In the genomic region with DNA sequence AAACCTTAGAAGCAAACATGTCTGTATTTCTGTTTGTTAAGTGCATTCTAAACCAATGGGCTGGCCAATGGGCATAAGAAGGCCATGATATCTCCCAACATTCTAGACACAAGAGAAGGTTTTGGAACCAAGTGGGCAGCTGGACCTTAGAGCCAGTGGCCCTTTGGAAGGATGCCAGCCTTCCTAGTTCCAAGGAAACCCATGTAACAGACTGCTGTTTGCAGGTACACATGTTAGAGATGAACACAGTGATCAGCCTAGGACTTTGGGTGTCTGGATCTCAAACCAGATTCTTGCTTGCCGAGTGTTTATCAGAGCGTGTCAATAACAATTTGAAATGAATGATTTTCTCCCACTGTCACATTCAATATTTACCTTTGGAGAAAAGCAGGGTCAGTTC, we compare ENCODE assay signal across 17 cellular contexts.
DNase-seq lines count a peak whose midpoint lies in the region; ATAC-seq and TF ChIP-seq lines count a peak whose summit lies in the region.
"Had no signal": no experiment of that assay in that cellular context is flagged by ENCODE, and none has a peak within 500 bp of the region (broad histone marks: within the 10 kb centered on the region; RNA-seq: fewer than 3 reads in every experiment).

No MANE protein-coding gene starts in this region.

- no peaks in the 10 kb centered on the region for H3K36me3 ChIP-seq in BLaER1 treated with 17β-estradiol and CSF1 and Interleukin-3, amounts not matched to agents 10 nM and 100 nM
- no peaks in the 10 kb centered on the region for H3K36me3 ChIP-seq in lower lobe of right lung
- H3K36me3 ChIP-seq in subcutaneous abdominal adipose tissue (ENCODE audit: control insufficient read depth in 5 of 5, insufficient read depth in 5 of 5, low read length in 5 of 5): no peaks in the 10 kb centered on the region

- peaks cover 14 to 36% (median 22%) of the 10 kb centered on the region in 10 experiments for H3K4me1 ChIP-seq in BLaER1 treated with 17β-estradiol and CSF1 and Interleukin-3, amounts not matched to agents 10 nM and 100 nM
- peaks cover 35% of the 10 kb centered on the region for H3K4me1 ChIP-seq in lower lobe of right lung
- H3K4me1 ChIP-seq in subcutaneous abdominal adipose tissue (ENCODE audit: control insufficient read depth in 5 of 5, insufficient read depth in 5 of 5, low read length in 5 of 5): peaks cover 0 to 18% (median 11%) of the 10 kb centered on the region in 5 donors

- TF ChIP-seq CTCF in lower lobe of right lung (IDR thresholded peaks at IDR 0.05): no peak

- DNase-seq in NCI-H69 (lab: John Stamatoyannopoulos, UW) (peak; percentile 1), lower lobe of right lung (no peak), COR-L47 (lab: John Stamatoyannopoulos, UW) (no peak), NOMO-1 treated with dmso at 0.1 percent for 144 hours (lab: John Stamatoyannopoulos, UW; ENCODE audit: unreplicated experiment) (no peak)
- DNase-seq: activated CD4-positive, alpha-beta T cell treated with anti-CD3 and anti-CD28 coated beads, Interleukin-2, amount 10 ng/mL, durations not matched to agents 24 days and 14 days; activated T-cell treated with anti-CD3 and anti-CD28 coated beads, Interleukin-2, amount 50 U/mL, for 1 hour; NCI-H446 treated with DMSO at 0.1 percent for 48 hours; NK-92 treated with Interleukin-12 subunit alpha and Interleukin-12 subunit beta, amount 100 ng/mL, for 24 hours; stimulated activated naive CD8-positive, alpha-beta T cell treated with anti-CD3 and anti-CD28 coated beads, Interleukin-15, Interleukin-2, amounts not matched to agents 100 U/mL and 50 U/mL, for 24 hours; T1000 had no signal

- H4K20me1 ChIP-seq in BLaER1 treated with 17β-estradiol and CSF1 and Interleukin-3, amounts not matched to agents 10 nM and 100 nM: no peaks in the 10 kb centered on the region

- no peaks in the 10 kb centered on the region for H3K27me3 ChIP-seq in BLaER1 treated with 17β-estradiol and CSF1 and Interleukin-3, amounts not matched to agents 10 nM and 100 nM
- H3K27me3 ChIP-seq in lower lobe of right lung (ENCODE audit: low read depth): no peaks in the 10 kb centered on the region
- H3K27me3 ChIP-seq in subcutaneous abdominal adipose tissue (ENCODE audit: control insufficient read depth in 5 of 5, insufficient read depth in 4 of 5, low read length in 5 of 5): peaks cover 0 to 4% (median 0%) of the 10 kb centered on the region in 5 donors
- H3K27me3 ChIP-seq: body of pancreas had no signal

- peak overlapping the region in 1 of 11 experiments; percentile 42; a peak in 1 of 22 replicates for H3K9ac ChIP-seq in BLaER1 treated with 17β-estradiol and CSF1 and Interleukin-3, amounts not matched to agents 10 nM and 100 nM
- H3K9ac ChIP-seq in subcutaneous abdominal adipose tissue (ENCODE audit: low read length in 5 of 5): no peak overlapping the region

- no peak overlapping the region for H3K4me3 ChIP-seq in BLaER1 treated with 17β-estradiol and CSF1 and Interleukin-3, amounts not matched to agents 10 nM and 100 nM
- no peak overlapping the region for H3K4me3 ChIP-seq in lower lobe of right lung
- H3K4me3 ChIP-seq in subcutaneous abdominal adipose tissue (ENCODE audit: low read depth in 1 of 5, low read length in 5 of 5): no peak overlapping the region
- H3K4me3 ChIP-seq: body of pancreas, GM23338 had no signal

- no peak for ATAC-seq in lower lobe of right lung
- no peak for ATAC-seq in HG03442 (IDR thresholded peaks at IDR 0.05; ENCODE audit: unreplicated experiment)
- ATAC-seq in GM18867 (IDR thresholded peaks at IDR 0.05; ENCODE audit: unreplicated experiment): no peak
- ATAC-seq: GM23338; Panc1; stimulated activated naive CD8-positive, alpha-beta T cell treated with anti-CD3 and anti-CD28 coated beads, Interleukin-15, Interleukin-2, amounts not matched to agents 100 U/mL and 50 U/mL, for 24 hours had no signal

- peak overlapping the region; percentile 18 to 79 (median 68); a peak in 21 of 22 replicates for H3K4me2 ChIP-seq in BLaER1 treated with 17β-estradiol and CSF1 and Interleukin-3, amounts not matched to agents 10 nM and 100 nM
- H3K4me2 ChIP-seq: GM23338 had no signal

- H3K9me3 ChIP-seq in BLaER1 treated with 17β-estradiol and CSF1 and Interleukin-3, amounts not matched to agents 10 nM and 100 nM (replicated peaks in 1 of 11): peaks cover 19 to 34% (median 28%) of the 10 kb centered on the region in 11 experiments
- H3K9me3 ChIP-seq in lower lobe of right lung (peaks cover 1% of the 10 kb centered on the region), subcutaneous abdominal adipose tissue (ENCODE audit: control insufficient read depth in 5 of 5, low read length in 5 of 5) (peaks cover under 1 to 9% (median 2%) of the 10 kb centered on the region in 5 donors)
- H3K9me3 ChIP-seq: body of pancreas had no signal

- peak overlapping the region in 8 of 11 experiments; percentile 15 to 75 (median 56); a peak in 15 of 22 replicates for H3K27ac ChIP-seq in BLaER1 treated with 17β-estradiol and CSF1 and Interleukin-3, amounts not matched to agents 10 nM and 100 nM
- peak overlapping the region; percentile 71 for H3K27ac ChIP-seq in lower lobe of right lung
- peak overlapping the region; percentile 3 for H3K27ac ChIP-seq in subcutaneous abdominal adipose tissue (ENCODE audit: low read depth, low read length)

- intact Hi-C loops in lower lobe of right lung (cut with DNase I): no loop called here

Comparison
In these comparisons a context has a peak if more than half of its experiments do, and no peak if none do; other contexts are left out.
1. H3K27ac ChIP-seq: peak in every context shown above with its lines; median percentile 71 in lower lobe of right lung; 56 in BLaER1 treated with 17β-estradiol and CSF1 and Interleukin-3, amounts not matched to agents 10 nM and 100 nM; 3 in subcutaneous abdominal adipose tissue.